ENCODE assay signal across 30 cellular contexts in the genomic region with DNA sequence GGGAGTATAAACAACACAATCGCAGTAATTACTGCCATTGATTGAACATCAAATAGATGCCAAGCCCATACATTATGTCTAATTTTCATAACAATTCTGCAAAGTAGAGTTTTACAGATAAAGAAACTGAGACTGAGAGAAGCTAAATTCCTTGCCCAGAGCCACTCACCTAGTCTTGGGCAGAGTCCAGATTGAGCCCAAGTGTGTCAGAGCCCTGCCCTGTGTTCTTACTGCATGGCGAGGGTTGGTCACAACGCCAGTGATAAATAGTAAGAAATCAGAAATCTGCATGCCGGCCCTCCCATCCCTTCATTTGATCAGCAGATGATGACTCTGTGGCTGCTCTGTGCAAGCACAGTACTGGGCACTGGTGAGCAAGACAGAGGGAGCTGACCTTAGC.
DNase-seq lines count a peak whose midpoint lies in the region; ATAC-seq and TF ChIP-seq lines count a peak whose summit lies in the region.
"Had no signal": no experiment of that assay in that cellular context is flagged by ENCODE, and none has a peak within 500 bp of the region (broad histone marks: within the 10 kb centered on the region; RNA-seq: fewer than 3 reads in every experiment).

No MANE protein-coding gene starts in this region.

- TF ChIP-seq CTCF in HFFc6 (IDR thresholded peaks at IDR 0.05): no peak
- no peak for TF ChIP-seq CTCF in nephron progenitor cell (IDR thresholded peaks at IDR 0.05)

- H3K4me1 Mint-ChIP-seq in HFFc6 (ENCODE audit: low read depth): peaks cover 36% of the 10 kb centered on the region
- H3K4me1 Mint-ChIP-seq in nephron progenitor cell: peaks cover 21% of the 10 kb centered on the region
- H3K4me1 Mint-ChIP-seq: CD4-positive, alpha-beta memory T cell had no signal

- no peaks in the 10 kb centered on the region for H3K27me3 Mint-ChIP-seq in HFFc6 (ENCODE audit: insufficient read depth)
- no peaks in the 10 kb centered on the region for H3K27me3 Mint-ChIP-seq in nephron progenitor cell (ENCODE audit: low read depth, poor library complexity)
- H3K27me3 Mint-ChIP-seq: CD4-positive, alpha-beta memory T cell had no signal

- no peaks in the 10 kb centered on the region for H3K9me3 Mint-ChIP-seq in HFFc6
- H3K9me3 Mint-ChIP-seq in nephron progenitor cell: no peaks in the 10 kb centered on the region

- H3K4me3 Mint-ChIP-seq in HFFc6 (no peak overlapping the region), nephron progenitor cell (no peak overlapping the region)
- H3K4me3 Mint-ChIP-seq: CD4-positive, alpha-beta memory T cell had no signal

- H3K27ac Mint-ChIP-seq in HFFc6: peak overlapping the region; percentile 96
- peak overlapping the region; percentile 34 for H3K27ac Mint-ChIP-seq in nephron progenitor cell
- H3K27ac Mint-ChIP-seq: CD4-positive, alpha-beta memory T cell had no signal

- intact Hi-C loops in left colon (cut with DNase I, micrococcal nuclease): no loop called here

- ATAC-seq in left colon (peak; percentile 80), HG03457 (IDR thresholded peaks at IDR 0.05; ENCODE audit: unreplicated experiment) (no peak), GM19328 (IDR thresholded peaks at IDR 0.05; ENCODE audit: unreplicated experiment) (no peak)
- ATAC-seq: A549, GM12878, K562, Panc1, SK-N-SH treated with all-trans-retinoic acid at 6 μM for 48 hours had no signal

- no peak for DNase-seq in HFFc6
- peak; percentile 8 for DNase-seq in RPMI7951 (ENCODE audit: low read depth)
- peak in 1 of 2 donors; percentile 25 for DNase-seq in left colon
- no peak for DNase-seq in nephron progenitor cell
- DNase-seq in AG08395 (ENCODE audit: low spot score): no peak
- DNase-seq: C1 segment of cervical spinal cord; CD4-positive, alpha-beta memory T cell; COR-L47; DMS79; EL; GDM1; GOT3; HCEC 1CT; Kasumi-1; NCI-H1092 treated with DMSO at 0.1 percent for 48 hours; NCI-H1436; NCI-H187; NCI-H2081 treated with DMSO at 0.1 percent for 48 hours; NCI-H2171; NCI-H226; NCI-H510A; NCI-H69; SJCRH30 had no signal

- H3K36me3 Mint-ChIP-seq in HFFc6 (ENCODE audit: low read depth) (peaks cover 15% of the 10 kb centered on the region), nephron progenitor cell (ENCODE audit: low read depth) (peaks cover 66% of the 10 kb centered on the region)
